In the genomic region with DNA sequence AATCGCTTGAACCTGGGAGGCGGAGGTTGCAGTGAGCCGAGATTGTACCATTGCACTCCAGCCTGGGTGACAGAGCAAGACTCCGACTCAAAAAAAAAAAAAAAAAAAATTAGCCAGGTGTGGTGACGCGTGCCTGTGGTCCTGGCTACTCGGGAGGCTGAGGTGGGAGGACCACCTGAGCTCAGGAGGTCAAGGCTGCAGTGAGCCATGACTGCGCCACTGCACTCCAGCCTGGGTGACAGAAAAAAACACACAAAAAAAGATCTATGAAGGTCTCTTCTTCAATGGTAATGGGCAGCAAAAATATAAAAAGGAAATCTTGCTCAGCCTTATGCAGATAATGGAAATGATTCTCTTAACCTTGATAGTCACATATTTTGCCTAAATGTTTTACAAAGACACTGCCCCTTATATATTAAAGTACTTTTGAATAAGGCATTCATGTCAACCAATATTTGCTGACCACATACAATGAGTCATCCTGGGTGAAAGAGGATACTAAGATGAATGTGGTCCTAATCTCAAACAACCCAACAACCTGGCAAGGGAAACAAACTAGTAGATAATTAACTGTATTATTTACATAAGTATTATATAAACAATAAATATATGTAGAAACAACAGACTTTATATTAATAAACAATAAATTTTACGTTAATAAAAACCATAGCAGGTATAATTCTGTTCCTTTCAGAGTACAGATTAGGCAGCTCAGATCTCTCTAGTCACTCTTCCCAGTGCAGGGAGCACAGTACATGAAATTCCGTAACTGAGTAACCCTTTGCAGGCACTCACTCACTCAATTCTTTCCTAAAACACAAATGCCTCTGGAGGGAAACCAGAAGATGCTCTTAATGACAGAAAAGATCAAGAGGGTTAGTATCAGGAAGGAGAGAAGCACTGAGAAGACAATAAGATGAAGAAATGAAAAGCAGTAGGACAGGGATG, we compare ENCODE assay signal across 15 cellular contexts. TPM values are rescaled to one million over a fixed set of nuclear protein-coding genes. Genes with fewer than 3 reads are reported as not detected.
DNase-seq lines count a peak whose midpoint lies in the region; ATAC-seq and TF ChIP-seq lines count a peak whose summit lies in the region.
"Had no signal": no experiment of that assay in that cellular context is flagged by ENCODE, and none has a peak within 500 bp of the region (broad histone marks: within the 10 kb centered on the region; RNA-seq: fewer than 3 reads in every experiment).

No MANE protein-coding gene starts in this region.

- H3K36me3 ChIP-seq in GM23338 (ENCODE audit: insufficient read depth) = peaks cover 19% of the 10 kb centered on the region; the same call in 1 of the 2 replicates

- ATAC-seq in GM23338 (no peak), GM21390 (IDR thresholded peaks at IDR 0.05; ENCODE audit: unreplicated experiment) (no peak), GM21367 (IDR thresholded peaks at IDR 0.05; ENCODE audit: unreplicated experiment) (no peak)
- ATAC-seq in effector memory CD8-positive, alpha-beta T cell (replicated peaks) = no peak

- H3K27ac Mint-ChIP-seq in GM23338 = no peak overlapping the region; the same call in 1 of the 2 replicates
- peak overlapping the region in 1 of 2 donors; percentile 88 for H3K27ac Mint-ChIP-seq in effector memory CD8-positive, alpha-beta T cell

- no peaks in the 10 kb centered on the region for H3K9me2 ChIP-seq in GM23338 (ENCODE audit: insufficient read depth)

- H3K27ac ChIP-seq in GM23338 (ENCODE audit: low read depth) = peak overlapping the region; percentile 99; the same call in 1 of the 2 replicates
- H3K27ac ChIP-seq: right atrium auricular region, SJCRH30, tibial nerve had no signal

- peaks cover 44% of the 10 kb centered on the region for H3K4me1 Mint-ChIP-seq in GM23338
- H3K4me1 Mint-ChIP-seq in effector memory CD8-positive, alpha-beta T cell (ENCODE audit: low read depth in 2 of 2) = peaks cover 4 to 30% of the 10 kb centered on the region in 2 donors

- no peaks in the 10 kb centered on the region for H3K27me3 ChIP-seq in GM23338 (ENCODE audit: insufficient read depth)
- H3K27me3 ChIP-seq: right atrium auricular region, SJCRH30, tibial nerve had no signal

- no peaks in the 10 kb centered on the region for H3K9me3 Mint-ChIP-seq in GM23338
- H3K9me3 Mint-ChIP-seq in effector memory CD8-positive, alpha-beta T cell = no peaks in the 10 kb centered on the region

- H3K4me2 ChIP-seq in GM23338 = no peak overlapping the region

- peaks cover 48% of the 10 kb centered on the region for H3K4me1 ChIP-seq in GM23338 (ENCODE audit: insufficient read depth)
- H3K4me1 ChIP-seq: right atrium auricular region had no signal

- peaks cover 4% of the 10 kb centered on the region for H3K27me3 Mint-ChIP-seq in GM23338 (ENCODE audit: insufficient read depth, low read depth, poor library complexity)
- H3K27me3 Mint-ChIP-seq in effector memory CD8-positive, alpha-beta T cell = no peaks in the 10 kb centered on the region

- DNase-seq in AG10803 (ENCODE audit: low read depth) (peak; percentile 42), GM23338 (ENCODE audit: low spot score) (no peak), RPMI7951 (ENCODE audit: low read depth) (peak; percentile 75), fibroblast of pulmonary artery (ENCODE audit: low read depth) (peak; percentile 47)
- no peak for DNase-seq in effector memory CD8-positive, alpha-beta T cell
- DNase-seq in stimulated activated naive CD4-positive, alpha-beta T cell (lab: John Stamatoyannopoulos, UW) = no peak
- DNase-seq: activated CD4-positive, alpha-beta T cell treated with anti-CD3 and anti-CD28 coated beads for 1 hour; activated effector memory CD4-positive, alpha-beta T cell treated with Interleukin-2 at 50 U/mL for 16 hours; Caco-2; NCI-H2171 treated with DMSO at 0.1 percent for 48 hours had no signal

- H4K20me1 ChIP-seq in GM23338 (replicated peaks; ENCODE audit: insufficient read depth) = no peaks in the 10 kb centered on the region

- peaks cover 71% of the 10 kb centered on the region for H3K36me3 Mint-ChIP-seq in GM23338 (ENCODE audit: low read depth)
- peaks cover 42% of the 10 kb centered on the region for H3K36me3 Mint-ChIP-seq in effector memory CD8-positive, alpha-beta T cell (ENCODE audit: insufficient read depth)

- peaks cover 14% of the 10 kb centered on the region; the same call in 1 of the 2 replicates for H3F3A ChIP-seq in GM23338 (replicated peaks; ENCODE audit: low read depth)

- TF ChIP-seq CTCF in AG10803 (conservative IDR thresholded peaks at IDR 0.05; ENCODE audit: low read length) (no peak), GM23338 (conservative IDR thresholded peaks at IDR 0.05; ENCODE audit: low read depth in 2 of 2) (no peak), fibroblast of pulmonary artery (IDR thresholded peaks at IDR 0.05; ENCODE audit: low read length, missing control alignments) (no peak)

- no peak overlapping the region for H2AFZ ChIP-seq in GM23338

- no peak overlapping the region for H3K4me3 Mint-ChIP-seq in GM23338
- no peak overlapping the region for H3K4me3 Mint-ChIP-seq in effector memory CD8-positive, alpha-beta T cell

- peaks cover 55% of the 10 kb centered on the region for H3K79me2 ChIP-seq in GM23338 (replicated peaks; ENCODE audit: insufficient read depth)

- no peak overlapping the region for H3K4me3 ChIP-seq in AG10803 (ENCODE audit: low read length)
- no peak overlapping the region for H3K4me3 ChIP-seq in GM23338
- no peak overlapping the region for H3K4me3 ChIP-seq in fibroblast of pulmonary artery (replicated peaks; ENCODE audit: low read depth, low read length)
- H3K4me3 ChIP-seq: right atrium auricular region, SJCRH30, tibial nerve had no signal

TF ChIP-seq in GM23338, 12 proteins besides CTCF, POLR2A, EP300 and RAD21:
- TF ChIP-seq, protein P1, sequence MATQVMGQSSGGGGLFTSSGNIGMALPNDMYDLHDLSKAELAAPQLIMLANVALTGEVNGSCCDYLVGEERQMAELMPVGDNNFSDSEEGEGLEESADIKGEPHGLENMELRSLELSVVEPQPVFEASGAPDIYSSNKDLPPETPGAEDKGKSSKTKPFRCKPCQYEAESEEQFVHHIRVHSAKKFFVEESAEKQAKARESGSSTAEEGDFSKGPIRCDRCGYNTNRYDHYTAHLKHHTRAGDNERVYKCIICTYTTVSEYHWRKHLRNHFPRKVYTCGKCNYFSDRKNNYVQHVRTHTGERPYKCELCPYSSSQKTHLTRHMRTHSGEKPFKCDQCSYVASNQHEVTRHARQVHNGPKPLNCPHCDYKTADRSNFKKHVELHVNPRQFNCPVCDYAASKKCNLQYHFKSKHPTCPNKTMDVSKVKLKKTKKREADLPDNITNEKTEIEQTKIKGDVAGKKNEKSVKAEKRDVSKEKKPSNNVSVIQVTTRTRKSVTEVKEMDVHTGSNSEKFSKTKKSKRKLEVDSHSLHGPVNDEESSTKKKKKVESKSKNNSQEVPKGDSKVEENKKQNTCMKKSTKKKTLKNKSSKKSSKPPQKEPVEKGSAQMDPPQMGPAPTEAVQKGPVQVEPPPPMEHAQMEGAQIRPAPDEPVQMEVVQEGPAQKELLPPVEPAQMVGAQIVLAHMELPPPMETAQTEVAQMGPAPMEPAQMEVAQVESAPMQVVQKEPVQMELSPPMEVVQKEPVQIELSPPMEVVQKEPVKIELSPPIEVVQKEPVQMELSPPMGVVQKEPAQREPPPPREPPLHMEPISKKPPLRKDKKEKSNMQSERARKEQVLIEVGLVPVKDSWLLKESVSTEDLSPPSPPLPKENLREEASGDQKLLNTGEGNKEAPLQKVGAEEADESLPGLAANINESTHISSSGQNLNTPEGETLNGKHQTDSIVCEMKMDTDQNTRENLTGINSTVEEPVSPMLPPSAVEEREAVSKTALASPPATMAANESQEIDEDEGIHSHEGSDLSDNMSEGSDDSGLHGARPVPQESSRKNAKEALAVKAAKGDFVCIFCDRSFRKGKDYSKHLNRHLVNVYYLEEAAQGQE (IDR thresholded peaks at IDR 0.05; ENCODE audit: unreplicated experiment) = no peak
- TF ChIP-seq JUNB (IDR thresholded peaks at IDR 0.05; ENCODE audit: unreplicated experiment) (no peak), STAT1 (IDR thresholded peaks at IDR 0.05; ENCODE audit: unreplicated experiment) (no peak)

RNA-seq across cellular contexts. Expression of a gene that starts 8.1 kb away (rescaled TPM):
- total RNA-seq in GM23338 (2014; rRNA removed; shearing (Covaris generic)) = 131 and 164 TPM in 2 replicates
- 791 and 920 TPM in 2 replicates for polyA plus RNA-seq in GM23338 (2016; fragmentation: Nextera tagmentation; extraction: Ambion mirVana)
- 356 and 425 TPM in 2 replicates for total RNA-seq in RPMI7951 (2014; rRNA removed; shearing (Covaris generic))

Comparison
In these comparisons a context has a peak if more than half of its experiments do, and no peak if none do; other contexts are left out.
1. DNase-seq: peak in AG10803 (single experiment), RPMI7951 (single experiment) and fibroblast of pulmonary artery (single experiment); none in GM23338 (single experiment), effector memory CD8-positive, alpha-beta T cell (0 of 3) and stimulated activated naive CD4-positive, alpha-beta T cell (0 of 6).